ENCODE assay signal across 13 cellular contexts in genomic region chr2:182378759-182379158, GRCh38. TPM values are rescaled to one million over a fixed set of nuclear protein-coding genes. Genes with fewer than 3 reads are reported as not detected.
A peak's percentile ranks its signal among the peaks of the same experiment; 100 is the strongest.
DNase-seq lines count a peak whose midpoint lies in the region; ATAC-seq, FAIRE-seq and TF ChIP-seq lines count a peak whose summit lies in the region.
"Had no signal": no experiment of that assay in that cellular context is flagged by ENCODE, and none has a peak within 500 bp of the region (broad histone marks: within the 10 kb centered on the region; RNA-seq: fewer than 3 reads in every experiment).

No MANE protein-coding gene starts in this region.

- in situ Hi-C loops in GM23248 (cut with MboI): no loop called here

- H3K36me3 Mint-ChIP-seq in astrocyte (ENCODE audit: low read depth, unreplicated experiment): no peaks in the 10 kb centered on the region
- H3K36me3 Mint-ChIP-seq: CD8-positive, alpha-beta memory T cell had no signal

- H3K4me3 ChIP-seq in GM23248 (no peak overlapping the region), astrocyte (ENCODE audit: insufficient read depth, low read depth, low read length) (no peak overlapping the region), right cardiac atrium (ENCODE audit: low read length) (no peak overlapping the region), thoracic aorta (no peak overlapping the region)
- H3K4me3 ChIP-seq: BLaER1, PC-9 had no signal

- ATAC-seq in right cardiac atrium (peak; percentile 42 to 50), thoracic aorta (ENCODE audit: insufficient number of reproducible peaks, low FRiP score, low read depth) (no peak), HG02884 (IDR thresholded peaks at IDR 0.05; ENCODE audit: unreplicated experiment) (no peak)

- H2AFZ ChIP-seq in GM23248: peak overlapping the region; percentile 35; the same call in 1 of the 2 replicates
- no peak overlapping the region for H2AFZ ChIP-seq in astrocyte (ENCODE audit: low read depth, low read length)
- H2AFZ ChIP-seq: PC-9 had no signal

- H3K4me3 Mint-ChIP-seq in astrocyte (ENCODE audit: unreplicated experiment): no peak overlapping the region
- H3K4me3 Mint-ChIP-seq: CD8-positive, alpha-beta memory T cell had no signal

- peaks cover 4% of the 10 kb centered on the region; the same call in 1 of the 2 replicates for H3K9me2 ChIP-seq in GM23248 (ENCODE audit: insufficient read depth)

- no peaks in the 10 kb centered on the region for H3K36me3 ChIP-seq in GM23248 (ENCODE audit: low read depth)
- H3K36me3 ChIP-seq in astrocyte (ENCODE audit: insufficient read depth, low read length): no peaks in the 10 kb centered on the region
- no peaks in the 10 kb centered on the region for H3K36me3 ChIP-seq in thoracic aorta
- H3K36me3 ChIP-seq: BLaER1 had no signal

- H4K20me1 ChIP-seq in GM23248 (ENCODE audit: insufficient read depth) (no peaks in the 10 kb centered on the region), astrocyte (ENCODE audit: insufficient read depth, low read length) (no peaks in the 10 kb centered on the region)
- H4K20me1 ChIP-seq: BLaER1 had no signal

- intact Hi-C loops in right cardiac atrium (cut with DNase I): no loop called here

- FAIRE-seq in astrocyte (lab: Jason Lieb, UNC): peak; percentile 32
- FAIRE-seq: H54 had no signal

- WGBS in GM23248 (ENCODE audit: low coverage in 1 of 2, low lambda C conversion rate in 2 of 2, missing lambda C conversion rate in 2 of 2), 2 experiments: 45 to 50% methylated on average over 2 of the region's 2 CpGs
- whole genome bisulfite sequencing in right cardiac atrium: 29% methylated on average over 2 of the region's 2 CpGs

- H3F3A ChIP-seq in GM23248 (ENCODE audit: insufficient read depth): no peaks in the 10 kb centered on the region

- TF ChIP-seq CTCF in astrocyte (IDR thresholded peaks at IDR 0.05; ENCODE audit: insufficient read depth, low read depth, low read length) (no peak), thoracic aorta (IDR thresholded peaks at IDR 0.05) (no peak)

- no peaks in the 10 kb centered on the region for H3K9me3 ChIP-seq in GM23248 (ENCODE audit: low read depth)
- H3K9me3 ChIP-seq in astrocyte (ENCODE audit: insufficient read depth, low read depth, low read length): no peaks in the 10 kb centered on the region
- H3K9me3 ChIP-seq in right cardiac atrium (ENCODE audit: control insufficient read depth, low read length): peaks cover 2% of the 10 kb centered on the region
- peaks cover 21% of the 10 kb centered on the region for H3K9me3 ChIP-seq in thoracic aorta

- H3K9me3 Mint-ChIP-seq in astrocyte (ENCODE audit: unreplicated experiment): peaks cover 9% of the 10 kb centered on the region

- H3K79me2 ChIP-seq in GM23248 (ENCODE audit: insufficient read depth): no peaks in the 10 kb centered on the region
- H3K79me2 ChIP-seq in astrocyte (ENCODE audit: insufficient read depth, low read length): no peaks in the 10 kb centered on the region

- H3K27me3 ChIP-seq in GM23248 (replicated peaks; ENCODE audit: insufficient read depth) (no peaks in the 10 kb centered on the region), astrocyte (ENCODE audit: insufficient read depth, low read length) (no peaks in the 10 kb centered on the region), right cardiac atrium (ENCODE audit: control insufficient read depth, insufficient read depth) (no peaks in the 10 kb centered on the region), thoracic aorta (replicated peaks; ENCODE audit: insufficient read depth) (no peaks in the 10 kb centered on the region)
- H3K27me3 ChIP-seq: BLaER1 had no signal

- peaks cover 4% of the 10 kb centered on the region for H3K4me1 Mint-ChIP-seq in astrocyte (ENCODE audit: low read depth, unreplicated experiment)
- H3K4me1 Mint-ChIP-seq: CD8-positive, alpha-beta memory T cell had no signal

- H3K4me1 ChIP-seq in GM23248 (ENCODE audit: insufficient read depth): no peaks in the 10 kb centered on the region; the same call in 1 of the 2 replicates
- H3K4me1 ChIP-seq in astrocyte (ENCODE audit: insufficient read depth, low read length): no peaks in the 10 kb centered on the region
- H3K4me1 ChIP-seq in right cardiac atrium (ENCODE audit: control insufficient read depth, insufficient read depth, low read length): no peaks in the 10 kb centered on the region
- H3K4me1 ChIP-seq in thoracic aorta (ENCODE audit: control insufficient read depth in 1 of 2, low read depth in 2 of 2): peaks cover 11 to 33% of the 10 kb centered on the region in 2 donors
- H3K4me1 ChIP-seq: BLaER1 had no signal

- no peaks in the 10 kb centered on the region for H3K27me3 Mint-ChIP-seq in astrocyte (ENCODE audit: low read depth, unreplicated experiment)
- H3K27me3 Mint-ChIP-seq: CD8-positive, alpha-beta memory T cell had no signal

- H3K27ac Mint-ChIP-seq in astrocyte (ENCODE audit: unreplicated experiment): no peak overlapping the region
- H3K27ac Mint-ChIP-seq: CD8-positive, alpha-beta memory T cell had no signal

- no peak overlapping the region for H3K4me2 ChIP-seq in GM23248 (ENCODE audit: unreplicated experiment)
- H3K4me2 ChIP-seq in astrocyte (ENCODE audit: low read length): no peak overlapping the region
- H3K4me2 ChIP-seq: BLaER1, PC-9 had no signal

- H3K9ac ChIP-seq in GM23248 (no peak overlapping the region), astrocyte (ENCODE audit: low read length) (no peak overlapping the region)
- H3K9ac ChIP-seq: BLaER1 had no signal

- H3K27ac ChIP-seq in GM23248 (no peak overlapping the region), astrocyte (ENCODE audit: low read depth, low read length) (no peak overlapping the region), right cardiac atrium (ENCODE audit: low read length) (no peak overlapping the region), thoracic aorta (peak overlapping the region; percentile 39 to 61)
- H3K27ac ChIP-seq: BLaER1, PC-9 had no signal

- DNase-seq in GM23248 (no peak), astrocyte (ENCODE audit: low read depth) (no peak), right cardiac atrium (no peak), thoracic aorta (ENCODE audit: low spot score) (no peak), inferior parietal cortex (ENCODE audit: extremely low spot score) (no peak), DMS114 treated with DMSO at 0.1 percent for 48 hours (lab: John Stamatoyannopoulos, UW; ENCODE audit: unreplicated experiment) (no peak)
- DNase-seq: CD8-positive, alpha-beta memory T cell; KG1; NCI-H187; PC-9 had no signal

RNA-seq across cellular contexts. Expression of gene PDE1A, which starts 48.1 kb away (rescaled TPM):
- 1.9 and 16.3 TPM in 2 replicates for total RNA-seq in GM23248 (2014; rRNA removed; shearing (Covaris generic))
- polyA plus RNA-seq in GM23248 (2016; fragmentation: Nextera tagmentation; extraction: Ambion mirVana) (0.93 and 1.0 TPM in 2 replicates), right cardiac atrium (6.1 TPM)
- total RNA-seq in astrocyte (0.32 TPM in 1 of 2 replicates, not detected in the other), right cardiac atrium (10 to 100 TPM; 13.9 to 16.0 (median 15.1) TPM), thoracic aorta (10 to 100 TPM; 31.7 to 35.2 TPM)
- total RNA-seq: CD8-positive, alpha-beta memory T cell had no signal
- polyA plus RNA-seq: CD8-positive, alpha-beta memory T cell had no signal

Comparison
In these comparisons a context has a peak if more than half of its experiments do, and no peak if none do; other contexts are left out.
1. H3K27ac ChIP-seq: peak in thoracic aorta (2 of 2); none in GM23248 (single experiment), astrocyte (single experiment) and right cardiac atrium (single experiment).
2. ATAC-seq: peak in right cardiac atrium (2 of 2); none in thoracic aorta (single experiment) and HG02884 (single experiment).